1 cellular context compared by ENCODE assay signal in genomic region chr10:102674566-102674965, GRCh38.
A peak's percentile ranks its signal among the peaks of the same experiment; 100 is the strongest.
TF ChIP-seq lines count a peak whose summit lies in the region.

No MANE protein-coding gene starts in this region.

TF ChIP-seq in HepG2, 621 proteins besides CTCF, POLR2A, EP300 and RAD21:
- TF ChIP-seq CBX2 (IDR thresholded peaks at IDR 0.05; ENCODE audit: low read depth, low read length): no peak
- TF ChIP-seq CBX2 (CRISPR knock-in tag; IDR thresholded peaks at IDR 0.05; ENCODE audit: low read depth): no peak
- TF ChIP-seq ZNF383 (CRISPR knock-in tag; IDR thresholded peaks at IDR 0.05; ENCODE audit: borderline replicate concordance): no peak
- peak; percentile 37; the same call in 1 of the 2 replicates for TF ChIP-seq TCF7 (IDR thresholded peaks at IDR 0.05; ENCODE audit: low read depth)
- TF ChIP-seq ZHX2 (IDR thresholded peaks at IDR 0.05; ENCODE audit: low read depth): no peak
- no peak for TF ChIP-seq ZHX2 (CRISPR knock-in tag; IDR thresholded peaks at IDR 0.05; ENCODE audit: borderline replicate concordance)
- no peak for TF ChIP-seq ZNF724P (CRISPR knock-in tag; IDR thresholded peaks at IDR 0.05; ENCODE audit: borderline replicate concordance)
- TF ChIP-seq ZNF639 (CRISPR knock-in tag; conservative IDR thresholded peaks at IDR 0.05): no peak
- no peak for TF ChIP-seq NR3C1 (CRISPR knock-in tag; IDR thresholded peaks at IDR 0.05)
- 0 out of 2 replicates have a peak, but pooled peaks have one; percentile 7 for TF ChIP-seq PHF8 (CRISPR knock-in tag; IDR thresholded peaks at IDR 0.05)
